1 cellular context compared by ENCODE assay signal in genomic region chr14:74217672-74218448, GRCh38.
TF ChIP-seq lines count a peak whose summit lies in the region.

No MANE protein-coding gene starts in this region.

TF ChIP-seq in H1, 55 proteins besides CTCF, POLR2A, EP300 and RAD21 (continued from another document):
- TF ChIP-seq CHD7 (IDR thresholded peaks at IDR 0.05; ENCODE audit: insufficient replicate concordance, low read length): no peak
- TF ChIP-seq MAFK (IDR thresholded peaks at IDR 0.05; ENCODE audit: low read depth, low read length): no peak
- no peak for TF ChIP-seq ASH2L (IDR thresholded peaks at IDR 0.05; ENCODE audit: low read length)
- TF ChIP-seq ZNF274 (IDR thresholded peaks at IDR 0.05; ENCODE audit: borderline replicate concordance, extremely low read depth, low read length): no peak
- TF ChIP-seq SRF (IDR thresholded peaks at IDR 0.05; ENCODE audit: low read depth, low read length): no peak
- TF ChIP-seq ATF2 (IDR thresholded peaks at IDR 0.05; ENCODE audit: low read length): no peak
- peak; percentile 54 for TF ChIP-seq CREB1 (IDR thresholded peaks at IDR 0.05)
- TF ChIP-seq JUND (IDR thresholded peaks at IDR 0.05; ENCODE audit: low read length): no peak
- no peak for TF ChIP-seq TAF7 (optimal IDR thresholded peaks at IDR 0.05; ENCODE audit: borderline replicate concordance, low read depth, low read length)
- no peak for TF ChIP-seq BRCA1 (IDR thresholded peaks at IDR 0.05; ENCODE audit: low read depth, low read length)
- TF ChIP-seq SAP30 (IDR thresholded peaks at IDR 0.05; ENCODE audit: insufficient read depth, insufficient replicate concordance, low read length): no peak
- peak; percentile 54 for TF ChIP-seq YY1 (IDR thresholded peaks at IDR 0.05; ENCODE audit: low read depth, low read length)
- 0 out of 2 replicates have a peak, but pooled peaks have one; percentile 25 for TF ChIP-seq TEAD4 (IDR thresholded peaks at IDR 0.05; ENCODE audit: low read depth, low read length)
- TF ChIP-seq KDM1A (IDR thresholded peaks at IDR 0.05; ENCODE audit: borderline replicate concordance, low read length): peak; percentile 82; the same call in 1 of the 2 replicates
- TF ChIP-seq RXRA (IDR thresholded peaks at IDR 0.05; ENCODE audit: insufficient read depth, low read depth, low read length): no peak
- TF ChIP-seq HDAC2 (IDR thresholded peaks at IDR 0.05; ENCODE audit: borderline replicate concordance in 1 of 2, low read depth in 2 of 2, low read length in 2 of 2): peak; percentile 93 to 100; a peak in 3 of 4 replicates
- TF ChIP-seq JUN (IDR thresholded peaks at IDR 0.05; ENCODE audit: low read depth, low read length): no peak
- peak; percentile 66; the same call in 1 of the 2 replicates for TF ChIP-seq GABPA (IDR thresholded peaks at IDR 0.05; ENCODE audit: borderline replicate concordance, insufficient read depth, low read length)
- TF ChIP-seq CEBPB (IDR thresholded peaks at IDR 0.05; ENCODE audit: low read depth, low read length): no peak
- no peak for TF ChIP-seq EZH2 (IDR thresholded peaks at IDR 0.05; ENCODE audit: low read depth, low read length, severe bottlenecking)
- no peak for TF ChIP-seq TBP (IDR thresholded peaks at IDR 0.05; ENCODE audit: low read depth, low read length)
- no peak for TF ChIP-seq CHD2 (IDR thresholded peaks at IDR 0.05; ENCODE audit: low read length)
- TF ChIP-seq KDM5A (IDR thresholded peaks at IDR 0.05; ENCODE audit: low read length): no peak
- no peak for TF ChIP-seq SIN3A (conservative IDR thresholded peaks at IDR 0.05 in 1 of 2, IDR thresholded peaks at IDR 0.05 in 1 of 2; ENCODE audit: low read depth in 1 of 2, low read length in 2 of 2)
- no peak for TF ChIP-seq TCF12 (IDR thresholded peaks at IDR 0.05; ENCODE audit: low read depth, low read length)
- TF ChIP-seq FOSL1 (IDR thresholded peaks at IDR 0.05; ENCODE audit: insufficient read depth, low read depth, low read length): 0 out of 2 replicates have a peak, but pooled peaks have one; percentile 52
- peak; percentile 95 for TF ChIP-seq BACH1 (IDR thresholded peaks at IDR 0.05; ENCODE audit: low read length)
- no peak for TF ChIP-seq RFX5 (IDR thresholded peaks at IDR 0.05; ENCODE audit: borderline replicate concordance, low read depth, low read length)
- no peak for TF ChIP-seq ATF3 (IDR thresholded peaks at IDR 0.05; ENCODE audit: insufficient read depth, low read depth, low read length)
- no peak for TF ChIP-seq EGR1 (IDR thresholded peaks at IDR 0.05; ENCODE audit: borderline replicate concordance, low read depth, low read length)
- TF ChIP-seq HDAC6 (IDR thresholded peaks at IDR 0.05; ENCODE audit: low read depth, low read length): no peak
- no peak for TF ChIP-seq NRF1 (IDR thresholded peaks at IDR 0.05; ENCODE audit: low read depth, low read length)
- TF ChIP-seq MAX (IDR thresholded peaks at IDR 0.05): peak; percentile 57
- no peak for TF ChIP-seq POLR2AphosphoS5 (IDR thresholded peaks at IDR 0.05; ENCODE audit: low read depth, low read length)
- TF ChIP-seq SUZ12 (IDR thresholded peaks at IDR 0.05; ENCODE audit: low read length): peak; percentile 61; the same call in 1 of the 2 replicates
- no peak for TF ChIP-seq BCL11A (IDR thresholded peaks at IDR 0.05; ENCODE audit: low read depth in 2 of 2, low read length in 2 of 2)
- TF ChIP-seq GTF2F1 (IDR thresholded peaks at IDR 0.05; ENCODE audit: borderline replicate concordance, low read depth, low read length): no peak
- no peak for TF ChIP-seq POU5F1 (IDR thresholded peaks at IDR 0.05; ENCODE audit: low read depth, low read length)
- no peak for TF ChIP-seq USF2 (IDR thresholded peaks at IDR 0.05; ENCODE audit: low read length)
- TF ChIP-seq CTBP2 (IDR thresholded peaks at IDR 0.05; ENCODE audit: borderline replicate concordance, insufficient read depth, insufficient read length, low read length): no peak
- TF ChIP-seq SIRT6 (IDR thresholded peaks at IDR 0.05; ENCODE audit: low read length): no peak
- no peak for TF ChIP-seq CBX5 (IDR thresholded peaks at IDR 0.05; ENCODE audit: low read depth, low read length)
- no peak for TF ChIP-seq TAF1 (IDR thresholded peaks at IDR 0.05; ENCODE audit: low read depth, low read length)
- TF ChIP-seq SP1 (IDR thresholded peaks at IDR 0.05; ENCODE audit: low read depth, low read length): no peak
- TF ChIP-seq RNF2 (IDR thresholded peaks at IDR 0.05; ENCODE audit: borderline replicate concordance, low read depth, low read length, missing control alignments, poor library complexity, severe bottlenecking): no peak
- TF ChIP-seq RBBP5 (IDR thresholded peaks at IDR 0.05; ENCODE audit: borderline replicate concordance, low read depth, low read length): no peak
- TF ChIP-seq E2F6 (IDR thresholded peaks at IDR 0.05): peak; percentile 70
- TF ChIP-seq SP4 (IDR thresholded peaks at IDR 0.05; ENCODE audit: low read length): 0 out of 2 replicates have a peak, but pooled peaks have one; percentile 30
- peak; percentile 18 for TF ChIP-seq KDM4A (IDR thresholded peaks at IDR 0.05; ENCODE audit: low read depth, low read length, severe bottlenecking)
- no peak for TF ChIP-seq CBX8 (IDR thresholded peaks at IDR 0.05; ENCODE audit: borderline replicate concordance, low read depth, low read length)
- TF ChIP-seq PHF8 (conservative IDR thresholded peaks at IDR 0.05; ENCODE audit: low read depth, low read length): no peak
- no peak for TF ChIP-seq SP2 (IDR thresholded peaks at IDR 0.05; ENCODE audit: low read length)
